Comparison of ENCODE assay signal across 9 cellular contexts in genomic region chr6:18277181-18278006, GRCh38. TPM values are rescaled to one million over a fixed set of nuclear protein-coding genes. Genes with fewer than 3 reads are reported as not detected.
DNase-seq lines count a peak whose midpoint lies in the region; ATAC-seq and TF ChIP-seq lines count a peak whose summit lies in the region.
"Had no signal": no experiment of that assay in that cellular context is flagged by ENCODE, and none has a peak within 500 bp of the region (broad histone marks: within the 10 kb centered on the region; RNA-seq: fewer than 3 reads in every experiment).

No MANE protein-coding gene starts in this region.

- H3K36me3 ChIP-seq in esophagus (ENCODE audit: control insufficient read depth in 2 of 2, insufficient read depth in 2 of 2, low read length in 1 of 2) (no peaks in the 10 kb centered on the region), neuron (ENCODE audit: insufficient read depth, low read length) (no peaks in the 10 kb centered on the region)

- peak overlapping the region; percentile 76 for H3K4me3 Mint-ChIP-seq in Calu3 (ENCODE audit: low read depth, unreplicated experiment)

- intact Hi-C loops in Calu3 (cut with micrococcal nuclease; ENCODE audit: unreplicated experiment), result no loop called here

- no peak for ATAC-seq in GM18861 (IDR thresholded peaks at IDR 0.05; ENCODE audit: unreplicated experiment)
- no peak for ATAC-seq in HG02763 (IDR thresholded peaks at IDR 0.05; ENCODE audit: unreplicated experiment)

- peaks cover 39% of the 10 kb centered on the region for H3K27me3 Mint-ChIP-seq in Calu3 (ENCODE audit: unreplicated experiment)

- H3K4me3 ChIP-seq in esophagus (ENCODE audit: low read depth in 1 of 2, low read length in 2 of 2) (peak overlapping the region; percentile 41 to 44), neuron (ENCODE audit: low read length) (peak overlapping the region; percentile 43)

- WGBS in esophagus, 2 donors, result 3 to 4% methylated on average over 56 to 70 of the region's 70 CpGs

- CTCF ChIA-PET in Calu3 (lab: Charles Lee), result no interaction called here

- no TSS peak for BruUV-seq in Calu3 (replicated peaks; lab: Mats Ljungman, UMichigan)

- no peak overlapping the region for H3K27ac Mint-ChIP-seq in Calu3 (ENCODE audit: unreplicated experiment)

- no peak overlapping the region for H3K27ac ChIP-seq in esophagus (ENCODE audit: low read depth in 2 of 2, low read length in 1 of 2)

- H3K4me1 ChIP-seq in esophagus (ENCODE audit: control insufficient read depth in 2 of 2, insufficient read depth in 2 of 2, low read length in 1 of 2), result peaks cover 2 to 3% of the 10 kb centered on the region in 2 donors
- peaks cover 8% of the 10 kb centered on the region for H3K4me1 ChIP-seq in neuron (ENCODE audit: insufficient read depth, low read length)

- no peak for TF ChIP-seq CTCF in Calu3 (IDR thresholded peaks at IDR 0.05; ENCODE audit: unreplicated experiment)

- H3K27me3 ChIP-seq in esophagus (ENCODE audit: control insufficient read depth in 1 of 2, insufficient read depth in 2 of 2, low read length in 2 of 2), result peaks cover 0 to 10% of the 10 kb centered on the region in 2 donors
- peaks cover 28% of the 10 kb centered on the region for H3K27me3 ChIP-seq in neuron (ENCODE audit: insufficient read depth, low read length)

- H3K9me3 ChIP-seq in esophagus (ENCODE audit: control insufficient read depth in 2 of 2, insufficient read depth in 1 of 2, low read depth in 1 of 2, low read length in 1 of 2), result no peaks in the 10 kb centered on the region
- no peaks in the 10 kb centered on the region for H3K9me3 ChIP-seq in neuron (ENCODE audit: low read length)

- no peaks in the 10 kb centered on the region for H3K4me1 Mint-ChIP-seq in Calu3 (ENCODE audit: low read depth, unreplicated experiment)

- H3K36me3 Mint-ChIP-seq in Calu3 (ENCODE audit: insufficient read depth, unreplicated experiment), result peaks cover 13% of the 10 kb centered on the region

- H2AFZ ChIP-seq in neuron (ENCODE audit: low read depth, low read length), result peak overlapping the region; percentile 82

- no peaks in the 10 kb centered on the region for H3K9me3 Mint-ChIP-seq in Calu3 (ENCODE audit: low read depth, unreplicated experiment)

- DNase-seq in Calu3 (no peak), NCI-H69 (lab: John Stamatoyannopoulos, UW) (peak; percentile 84), NCI-H187 treated with DMSO at 0.1 percent for 48 hours (lab: John Stamatoyannopoulos, UW) (no peak), RKO (ENCODE audit: low spot score) (no peak)
- DNase-seq: T-helper 9 cell had no signal

RNA-seq across cellular contexts. Expression of gene DEK, which starts 13.1 kb away (rescaled TPM):
- 96.2 and 108 TPM in 2 replicates for total RNA-seq in Calu3 (2022)
- 10 to 100 TPM; 27.0 to 43.1 TPM for polyA plus RNA-seq in esophagus
